ENCODE assay signal across 8 cellular contexts in the genomic region with DNA sequence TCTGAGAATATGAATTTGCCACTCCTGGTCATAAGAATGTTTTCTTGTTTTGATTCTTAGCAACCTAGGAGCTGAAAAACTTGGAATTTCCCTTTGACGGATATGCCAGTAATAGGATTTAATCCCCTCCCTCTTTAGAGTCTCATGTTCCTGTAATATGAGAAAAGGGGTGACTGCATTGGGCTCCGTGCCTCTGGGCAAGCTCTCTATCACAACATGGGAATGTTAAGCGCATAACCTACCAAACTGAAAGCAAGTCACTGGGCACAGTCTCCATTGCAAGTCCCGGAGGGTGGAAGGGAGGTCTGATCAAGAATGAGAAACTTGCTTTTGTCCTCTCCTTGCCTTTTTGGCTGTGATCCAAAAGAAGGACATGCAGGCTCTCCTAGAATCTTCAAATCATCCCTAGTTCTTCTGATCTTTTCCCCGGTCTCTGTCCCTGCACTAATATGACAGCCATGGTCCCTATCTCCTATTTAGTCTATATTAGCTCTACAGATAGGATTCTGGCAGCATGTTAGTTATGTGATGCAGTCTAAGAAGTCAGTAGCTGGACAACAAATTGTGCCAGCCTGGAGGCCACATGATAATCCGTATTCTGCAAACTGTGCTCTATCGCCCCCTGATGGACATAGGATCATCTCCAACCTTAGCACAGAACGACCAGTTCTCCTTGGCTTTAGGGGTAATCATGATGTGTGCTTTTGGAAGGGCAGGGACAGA. TPM values are rescaled to one million over a fixed set of nuclear protein-coding genes. Genes with fewer than 3 reads are reported as not detected.
DNase-seq lines count a peak whose midpoint lies in the region; ATAC-seq and TF ChIP-seq lines count a peak whose summit lies in the region.

No MANE protein-coding gene starts in this region.

- peak; percentile 55; the same call in 1 of the 2 replicates for TF ChIP-seq CTCF in WTC11 (IDR thresholded peaks at IDR 0.05)
- TF ChIP-seq CTCF in fibroblast of mammary gland (conservative IDR thresholded peaks at IDR 0.05; ENCODE audit: control insufficient read depth, insufficient read depth, low read depth, low read length) = peak; percentile 95
- TF ChIP-seq CTCF in osteocyte (IDR thresholded peaks at IDR 0.05) = peak; percentile 75

- POLR2A ChIA-PET in WTC11 (lab: Charles Lee) = no interaction called here

- H3K4me3 ChIP-seq in fibroblast of mammary gland (ENCODE audit: control insufficient read depth, low read depth, low read length) = no peak overlapping the region

- ATAC-seq in GM18511 (IDR thresholded peaks at IDR 0.05; ENCODE audit: unreplicated experiment) (peak; percentile 82), HG02938 (IDR thresholded peaks at IDR 0.05; ENCODE audit: unreplicated experiment) (peak; percentile 85), WTC11 (peak; percentile 96)

- CTCF ChIA-PET in WTC11 (lab: Charles Lee) = interaction anchor here (0.6 to 3.9 kb wide), 21 partner anchors 9 to 487 kb away, joined by 3 to 29 read pairs (median 3); a partner anchor contains a TSS

- no peaks in the 10 kb centered on the region; the same call in 1 of the 2 replicates for H3K36me3 Mint-ChIP-seq in WTC11
- no peaks in the 10 kb centered on the region for H3K36me3 Mint-ChIP-seq in osteocyte (ENCODE audit: unreplicated experiment)

- DNase-seq in AML-193 (lab: John Stamatoyannopoulos, UW) = peak; percentile 39 to 58
- DNase-seq in NCI-H146 treated with DMSO at 0.1 percent for 48 hours (lab: John Stamatoyannopoulos, UW; ENCODE audit: unreplicated experiment) = peak; percentile 1
- peak; percentile 56 for DNase-seq in WTC11 (ENCODE audit: low spot score)
- DNase-seq in fibroblast of mammary gland (ENCODE audit: low read depth) = peak; percentile 74
- no peak for DNase-seq in osteocyte (ENCODE audit: extremely low spot score, unreplicated experiment)
- DNase-seq in C1 segment of cervical spinal cord (lab: John Stamatoyannopoulos, UW) = no peak

- peaks cover 28% of the 10 kb centered on the region for H3K4me1 Mint-ChIP-seq in WTC11
- H3K4me1 Mint-ChIP-seq in osteocyte (ENCODE audit: unreplicated experiment) = peaks cover 2% of the 10 kb centered on the region

- H3K4me3 Mint-ChIP-seq in WTC11 (no peak overlapping the region), osteocyte (ENCODE audit: unreplicated experiment) (no peak overlapping the region)

- H3K27ac Mint-ChIP-seq in WTC11 (no peak overlapping the region), osteocyte (ENCODE audit: unreplicated experiment) (no peak overlapping the region)

- H3K27me3 Mint-ChIP-seq in WTC11 (ENCODE audit: low read depth) = peaks cover 26% of the 10 kb centered on the region
- peaks cover 34% of the 10 kb centered on the region for H3K27me3 Mint-ChIP-seq in osteocyte (ENCODE audit: unreplicated experiment)

- H3K9me3 Mint-ChIP-seq in WTC11 = peaks cover 3% of the 10 kb centered on the region
- no peaks in the 10 kb centered on the region for H3K9me3 Mint-ChIP-seq in osteocyte (ENCODE audit: unreplicated experiment)

TF ChIP-seq in WTC11, 78 proteins besides CTCF, POLR2A, EP300 and RAD21:
- TF ChIP-seq, protein P1, sequence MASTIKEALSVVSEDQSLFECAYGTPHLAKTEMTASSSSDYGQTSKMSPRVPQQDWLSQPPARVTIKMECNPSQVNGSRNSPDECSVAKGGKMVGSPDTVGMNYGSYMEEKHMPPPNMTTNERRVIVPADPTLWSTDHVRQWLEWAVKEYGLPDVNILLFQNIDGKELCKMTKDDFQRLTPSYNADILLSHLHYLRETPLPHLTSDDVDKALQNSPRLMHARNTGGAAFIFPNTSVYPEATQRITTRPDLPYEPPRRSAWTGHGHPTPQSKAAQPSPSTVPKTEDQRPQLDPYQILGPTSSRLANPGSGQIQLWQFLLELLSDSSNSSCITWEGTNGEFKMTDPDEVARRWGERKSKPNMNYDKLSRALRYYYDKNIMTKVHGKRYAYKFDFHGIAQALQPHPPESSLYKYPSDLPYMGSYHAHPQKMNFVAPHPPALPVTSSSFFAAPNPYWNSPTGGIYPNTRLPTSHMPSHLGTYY (CRISPR knock-in tag; IDR thresholded peaks at IDR 0.05) = no peak
- TF ChIP-seq FOXK1 (CRISPR knock-in tag; IDR thresholded peaks at IDR 0.05) (no peak), ATF1 (CRISPR knock-in tag; IDR thresholded peaks at IDR 0.05) (no peak), NFATC4 (CRISPR knock-in tag; IDR thresholded peaks at IDR 0.05) (no peak), MXD4 (CRISPR knock-in tag; IDR thresholded peaks at IDR 0.05; ENCODE audit: borderline replicate concordance) (no peak), SP1 (CRISPR knock-in tag; conservative IDR thresholded peaks at IDR 0.05) (no peak), TCF7 (CRISPR knock-in tag; IDR thresholded peaks at IDR 0.05; ENCODE audit: low read depth) (no peak), ZNF138 (CRISPR knock-in tag; conservative IDR thresholded peaks at IDR 0.05) (no peak), ZNF423 (CRISPR knock-in tag; IDR thresholded peaks at IDR 0.05) (no peak), MYBL2 (CRISPR knock-in tag; IDR thresholded peaks at IDR 0.05) (no peak)
- TF ChIP-seq, protein P2, sequence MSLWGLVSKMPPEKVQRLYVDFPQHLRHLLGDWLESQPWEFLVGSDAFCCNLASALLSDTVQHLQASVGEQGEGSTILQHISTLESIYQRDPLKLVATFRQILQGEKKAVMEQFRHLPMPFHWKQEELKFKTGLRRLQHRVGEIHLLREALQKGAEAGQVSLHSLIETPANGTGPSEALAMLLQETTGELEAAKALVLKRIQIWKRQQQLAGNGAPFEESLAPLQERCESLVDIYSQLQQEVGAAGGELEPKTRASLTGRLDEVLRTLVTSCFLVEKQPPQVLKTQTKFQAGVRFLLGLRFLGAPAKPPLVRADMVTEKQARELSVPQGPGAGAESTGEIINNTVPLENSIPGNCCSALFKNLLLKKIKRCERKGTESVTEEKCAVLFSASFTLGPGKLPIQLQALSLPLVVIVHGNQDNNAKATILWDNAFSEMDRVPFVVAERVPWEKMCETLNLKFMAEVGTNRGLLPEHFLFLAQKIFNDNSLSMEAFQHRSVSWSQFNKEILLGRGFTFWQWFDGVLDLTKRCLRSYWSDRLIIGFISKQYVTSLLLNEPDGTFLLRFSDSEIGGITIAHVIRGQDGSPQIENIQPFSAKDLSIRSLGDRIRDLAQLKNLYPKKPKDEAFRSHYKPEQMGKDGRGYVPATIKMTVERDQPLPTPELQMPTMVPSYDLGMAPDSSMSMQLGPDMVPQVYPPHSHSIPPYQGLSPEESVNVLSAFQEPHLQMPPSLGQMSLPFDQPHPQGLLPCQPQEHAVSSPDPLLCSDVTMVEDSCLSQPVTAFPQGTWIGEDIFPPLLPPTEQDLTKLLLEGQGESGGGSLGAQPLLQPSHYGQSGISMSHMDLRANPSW (CRISPR knock-in tag; conservative IDR thresholded peaks at IDR 0.05; ENCODE audit: low read depth) = no peak
- TF ChIP-seq, protein P3, sequence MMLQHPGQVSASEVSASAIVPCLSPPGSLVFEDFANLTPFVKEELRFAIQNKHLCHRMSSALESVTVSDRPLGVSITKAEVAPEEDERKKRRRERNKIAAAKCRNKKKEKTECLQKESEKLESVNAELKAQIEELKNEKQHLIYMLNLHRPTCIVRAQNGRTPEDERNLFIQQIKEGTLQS (CRISPR knock-in tag; conservative IDR thresholded peaks at IDR 0.05) = no peak

RNA-seq across cellular contexts. Expression of a gene that starts 11.7 kb away (rescaled TPM):
- total RNA-seq in WTC11 (2021) = not detected in 3 replicates
- not detected in 2 replicates for total RNA-seq in osteocyte

RNA-seq across cellular contexts. Expression of a gene that starts 46.0 kb away (rescaled TPM):
- total RNA-seq in WTC11 (2021) (not detected in 3 replicates), osteocyte (not detected in 2 replicates)

Comparison
In these comparisons a context has a peak if more than half of its experiments do, and no peak if none do; other contexts are left out.
1. DNase-seq: peak in AML-193 (2 of 2), NCI-H146 treated with DMSO at 0.1 percent for 48 hours (single experiment), WTC11 (single experiment) and fibroblast of mammary gland (single experiment); none in osteocyte (single experiment) and C1 segment of cervical spinal cord (0 of 14).
2. Peak in every context shown above with its lines, with median percentiles within 50 percentile points of each other: ATAC-seq and CTCF ChIP-seq.